ENCODE assay signal across 1 cellular context in genomic region chr3:196339493-196340254, GRCh38.
TF ChIP-seq lines count a peak whose summit lies in the region.

No MANE protein-coding gene starts in this region.

TF ChIP-seq in K562, 482 proteins besides CTCF, POLR2A, EP300 and RAD21 (continued from another document and continues in another):
- TF ChIP-seq CREB3 (tag; conservative IDR thresholded peaks at IDR 0.05; ENCODE audit: low read depth) (0 out of 2 replicates have a peak, but pooled peaks have one; percentile 26), GTF2E2 (tag; IDR thresholded peaks at IDR 0.05) (peak; percentile 87), SPI1 (IDR thresholded peaks at IDR 0.05; ENCODE audit: borderline replicate concordance, low read depth, low read length) (no peak), POLR2G (IDR thresholded peaks at IDR 0.05; ENCODE audit: low read depth, low read length) (peak; percentile 67), ID3 (CRISPR knock-in tag; IDR thresholded peaks at IDR 0.05) (no peak), ID3 (tag; IDR thresholded peaks at IDR 0.05) (no peak), CHCHD3 (CRISPR knock-in tag; IDR thresholded peaks at IDR 0.05) (no peak), E2F8 (IDR thresholded peaks at IDR 0.05; ENCODE audit: low read depth, partially characterized antibody) (no peak), SMAD3 (CRISPR knock-in tag; conservative IDR thresholded peaks at IDR 0.05) (no peak), TCF3 (CRISPR knock-in tag; IDR thresholded peaks at IDR 0.05) (no peak), ZKSCAN3 (CRISPR knock-in tag; IDR thresholded peaks at IDR 0.05) (no peak), NKRF (IDR thresholded peaks at IDR 0.05; ENCODE audit: borderline replicate concordance) (no peak), FOXJ2 (tag; IDR thresholded peaks at IDR 0.05) (0 out of 2 replicates have a peak, but pooled peaks have one; percentile 48), ZNF512 (tag; IDR thresholded peaks at IDR 0.05) (no peak), MTF1 (CRISPR knock-in tag; IDR thresholded peaks at IDR 0.05; ENCODE audit: borderline replicate concordance) (no peak), RERE (CRISPR knock-in tag; IDR thresholded peaks at IDR 0.05; ENCODE audit: borderline replicate concordance) (no peak), NFIX (CRISPR knock-in tag; IDR thresholded peaks at IDR 0.05; ENCODE audit: low read depth) (no peak), ZNF212 (CRISPR knock-in tag; IDR thresholded peaks at IDR 0.05) (no peak), ZNF785 (CRISPR knock-in tag; IDR thresholded peaks at IDR 0.05) (no peak), KLF1 (tag; IDR thresholded peaks at IDR 0.05) (no peak), ETV1 (tag; conservative IDR thresholded peaks at IDR 0.05; ENCODE audit: low read depth) (no peak), SP2 (IDR thresholded peaks at IDR 0.05; ENCODE audit: extremely low read depth, low read depth, low read length, poor library complexity, severe bottlenecking) (no peak), ATF2 (CRISPR knock-in tag; IDR thresholded peaks at IDR 0.05) (no peak), MITF (IDR thresholded peaks at IDR 0.05) (no peak), TCF7L2 (IDR thresholded peaks at IDR 0.05; ENCODE audit: low read depth, low read length) (no peak), ZBTB1 (CRISPR knock-in tag; IDR thresholded peaks at IDR 0.05; ENCODE audit: borderline replicate concordance, low read depth) (no peak), HDAC8 (tag; IDR thresholded peaks at IDR 0.05) (no peak), NR3C1 (CRISPR knock-in tag; IDR thresholded peaks at IDR 0.05) (no peak), ZFP91 (CRISPR knock-in tag; IDR thresholded peaks at IDR 0.05) (no peak), NELFE (IDR thresholded peaks at IDR 0.05; ENCODE audit: insufficient read depth, insufficient read length) (no peak), ARID4B (CRISPR knock-in tag; IDR thresholded peaks at IDR 0.05) (peak; percentile 43; the same call in 1 of the 2 replicates)
